8 cellular contexts compared by ENCODE assay signal in the genomic region with DNA sequence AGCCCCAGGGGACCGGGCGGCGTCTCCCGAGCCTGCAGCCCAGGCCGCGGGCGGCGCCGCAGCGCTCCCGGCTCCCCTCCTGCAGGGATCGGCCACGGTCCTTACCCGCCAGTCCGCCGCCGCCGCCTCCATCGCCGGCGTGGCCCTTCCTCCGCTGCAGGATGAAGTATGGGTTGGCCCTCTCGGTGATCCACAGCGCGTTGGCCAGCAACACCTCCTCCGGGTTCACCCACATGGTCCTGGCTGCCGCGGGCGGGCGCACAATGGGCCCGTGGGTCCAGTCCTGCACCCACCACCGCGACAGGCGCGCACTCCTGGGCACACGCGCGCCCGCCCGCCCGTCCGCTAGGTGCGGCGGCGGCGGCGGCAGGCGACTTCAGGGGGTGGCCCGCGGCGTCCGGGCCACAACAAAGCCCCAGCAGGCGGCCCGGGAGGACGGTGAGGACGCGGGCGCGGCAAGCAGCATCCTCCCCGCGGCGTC. TPM values are rescaled to one million over a fixed set of nuclear protein-coding genes. Genes with fewer than 3 reads are reported as not detected.
DNase-seq lines count a peak whose midpoint lies in the region; ATAC-seq and TF ChIP-seq lines count a peak whose summit lies in the region.

No MANE protein-coding gene starts in this region.

- POLR2A ChIA-PET in Caco-2 (lab: Charles Lee): interaction anchor here (0.5 to 1.4 kb wide), 2 partner anchors 9 to 36 kb away, joined by 3 to 5 read pairs; no protein-coding TSS in a partner anchor

- H3K4me3 ChIP-seq in Caco-2 (ENCODE audit: low read depth, low read length): peak overlapping the region; percentile 83
- H3K4me3 ChIP-seq in SJCRH30: peak overlapping the region; percentile 79
- H3K4me3 ChIP-seq in ectodermal cell (ENCODE audit: insufficient read depth, low read depth, low read length): peak overlapping the region; percentile 55
- peak overlapping the region; percentile 85 for H3K4me3 ChIP-seq in lower lobe of right lung

- no peak for TF ChIP-seq CTCF in Caco-2 (IDR thresholded peaks at IDR 0.05; ENCODE audit: insufficient read depth in 1 of 2, low read depth in 1 of 2, low read length in 1 of 2, severe bottlenecking in 1 of 2, unreplicated experiment in 1 of 2)
- TF ChIP-seq CTCF in lower lobe of right lung (IDR thresholded peaks at IDR 0.05): no peak

- no peaks in the 10 kb centered on the region for H3K9me3 Mint-ChIP-seq in Caco-2 (ENCODE audit: unreplicated experiment)

- in situ Hi-C loops in GM18951 (cut with MboI; ENCODE audit: low sequenced_read_pairs, unreplicated experiment): no loop called here

- intact Hi-C loops in Caco-2 (cut with micrococcal nuclease; ENCODE audit: unreplicated experiment) (loop anchor here (1.0 to 10.0 kb wide), 5 partner anchors 13 to 381 kb away; a partner anchor contains a TSS), lower lobe of right lung (cut with DNase I) (no loop called here)

- ATAC-seq in HG03066 (IDR thresholded peaks at IDR 0.05; ENCODE audit: low read depth, unreplicated experiment) (peak; percentile 46), lower lobe of right lung (peak; percentile 46 to 66), HG03469 (IDR thresholded peaks at IDR 0.05; ENCODE audit: unreplicated experiment) (no peak)

- no peaks in the 10 kb centered on the region for H3K4me1 Mint-ChIP-seq in Caco-2 (ENCODE audit: low read depth, unreplicated experiment)

- DNase-seq in Caco-2 (peak; percentile 48 to 69), SJCRH30 (peak in 1 of 2 experiments; percentile 54), lower lobe of right lung (peak; percentile 73), superior temporal gyrus (ENCODE audit: extremely low spot score) (peak; percentile 18)

- CTCF ChIA-PET in Caco-2 (lab: Charles Lee): interaction anchor here (0.9 to 2.0 kb wide), 4 partner anchors 13 to 161 kb away, joined by 4 to 16 read pairs (median 4); no protein-coding TSS in a partner anchor

- H3K27ac ChIP-seq in SJCRH30 (peak overlapping the region; percentile 98), ectodermal cell (ENCODE audit: insufficient read depth, low read depth, low read length, poor library complexity, severe bottlenecking) (peak overlapping the region; percentile 93), lower lobe of right lung (peak overlapping the region; percentile 100)

- TF ChIP-seq POLR2A in GM18951 (IDR thresholded peaks at IDR 0.05; ENCODE audit: extremely low read depth, insufficient read depth, insufficient read length): peak; percentile 9

- H3K4me1 ChIP-seq in Caco-2: peaks cover 6% of the 10 kb centered on the region; the same call in 1 of the 2 replicates
- peaks cover 8% of the 10 kb centered on the region for H3K4me1 ChIP-seq in SJCRH30
- H3K4me1 ChIP-seq in ectodermal cell (ENCODE audit: control insufficient read depth, insufficient read depth, low read length): no peaks in the 10 kb centered on the region
- H3K4me1 ChIP-seq in lower lobe of right lung: peaks cover 43% of the 10 kb centered on the region

- no TSS peak for BruUV-seq in Caco-2 (replicated peaks; lab: Mats Ljungman, UMichigan)

- H3K27ac Mint-ChIP-seq in Caco-2 (ENCODE audit: unreplicated experiment): peak overlapping the region; percentile 45

- no peaks in the 10 kb centered on the region for H3K27me3 Mint-ChIP-seq in Caco-2 (ENCODE audit: insufficient read depth, unreplicated experiment)

- H3K36me3 Mint-ChIP-seq in Caco-2 (ENCODE audit: insufficient read depth, unreplicated experiment): no peaks in the 10 kb centered on the region

- H3K36me3 ChIP-seq in Caco-2 (ENCODE audit: control insufficient read depth, insufficient read depth, low read length) (no peaks in the 10 kb centered on the region), SJCRH30 (peaks cover 5% of the 10 kb centered on the region), ectodermal cell (ENCODE audit: control insufficient read depth, insufficient read depth, low read length) (no peaks in the 10 kb centered on the region), lower lobe of right lung (no peaks in the 10 kb centered on the region)

- 0% methylated on average over 62 of the region's 62 CpGs for WGBS in ectodermal cell, 2 experiments

- peak overlapping the region; percentile 88 for H3K4me3 Mint-ChIP-seq in Caco-2 (ENCODE audit: unreplicated experiment)

- H3K27me3 ChIP-seq in Caco-2 (replicated peaks; ENCODE audit: control insufficient read depth, insufficient read depth, low read length) (no peaks in the 10 kb centered on the region), SJCRH30 (no peaks in the 10 kb centered on the region), ectodermal cell (ENCODE audit: control insufficient read depth, insufficient read depth, low read length, poor library complexity, severe bottlenecking) (peaks cover 25% of the 10 kb centered on the region), lower lobe of right lung (ENCODE audit: low read depth) (no peaks in the 10 kb centered on the region)

- H3K9me3 ChIP-seq in Caco-2 (0 out of 2 replicates have a peak, but pooled peaks cover 3% of the 10 kb centered on the region), SJCRH30 (replicated peaks) (peaks cover 2% of the 10 kb centered on the region; the same call in 1 of the 2 replicates), ectodermal cell (ENCODE audit: control insufficient read depth, low read length) (no peaks in the 10 kb centered on the region), lower lobe of right lung (no peaks in the 10 kb centered on the region)

RNA-seq across cellular contexts. Expression of a gene that starts 0.3 kb away (rescaled TPM):
- total RNA-seq in Caco-2 (2022) (12.5 and 13.6 TPM in 2 replicates), lower lobe of right lung (42.6 TPM)
- 27.3 and 29.0 TPM in 2 replicates for total RNA-seq in SJCRH30 (2014; rRNA removed; shearing (Covaris generic))
- polyA plus RNA-seq in ectodermal cell (2013, experiment 1 of 4): 9.2 TPM
- 8.0 TPM for polyA plus RNA-seq in ectodermal cell (2013, experiment 2 of 4)
- 6.2 TPM for polyA plus RNA-seq in ectodermal cell (2013, experiment 3 of 4)
- polyA plus RNA-seq in ectodermal cell (2013, experiment 4 of 4): 6.8 TPM
